10 cellular contexts compared by ENCODE assay signal in the genomic region with DNA sequence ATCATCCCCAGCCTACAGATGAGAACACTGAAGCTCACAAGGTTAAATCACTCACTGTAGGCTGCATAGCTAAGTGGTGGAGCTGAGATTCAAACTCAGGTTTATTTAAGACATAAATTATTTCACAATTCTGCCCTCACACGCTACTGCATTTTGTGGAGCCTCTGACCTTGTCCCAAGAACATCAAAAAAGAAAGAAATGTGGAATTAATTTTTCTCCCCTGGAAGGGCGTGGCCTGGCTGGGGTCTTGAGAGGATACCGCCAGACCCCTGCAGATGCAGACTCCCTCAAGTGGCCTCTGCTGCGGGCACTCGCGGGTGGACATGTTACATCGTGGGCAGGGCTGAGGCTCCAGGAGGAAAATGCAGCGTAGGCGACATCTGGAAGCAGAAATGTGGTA. TPM values are rescaled to one million over a fixed set of nuclear protein-coding genes. Genes with fewer than 3 reads are reported as not detected.
DNase-seq lines count a peak whose midpoint lies in the region; ATAC-seq and TF ChIP-seq lines count a peak whose summit lies in the region.
"Had no signal": no experiment of that assay in that cellular context is flagged by ENCODE, and none has a peak within 500 bp of the region (broad histone marks: within the 10 kb centered on the region; RNA-seq: fewer than 3 reads in every experiment).

No MANE protein-coding gene starts in this region.

- H3K4me3 Mint-ChIP-seq in immature natural killer cell = peak overlapping the region in 1 of 5 donors; percentile 33

- peaks cover 38% of the 10 kb centered on the region for H3K79me1 ChIP-seq in trophoblast cell (ENCODE audit: low read length)

- H3K36me3 Mint-ChIP-seq in immature natural killer cell = peaks cover 0 to 4% (median 0%) of the 10 kb centered on the region in 3 donors

- no peak overlapping the region for H3K9ac ChIP-seq in trophoblast cell (ENCODE audit: low read length)

- H3K36me3 ChIP-seq in esophagus muscularis mucosa (no peaks in the 10 kb centered on the region), trophoblast cell (ENCODE audit: control insufficient read depth in 1 of 2, insufficient read depth in 2 of 2, low read length in 2 of 2) (no peaks in the 10 kb centered on the region)
- H3K36me3 ChIP-seq: neutrophil had no signal

- 9% methylated on average over 9 of the region's 9 CpGs for WGBS in esophagus muscularis mucosa
- no CpG with 5 or more reads among the region's 9 CpGs for WGBS in trophoblast cell (ENCODE audit: extremely low coverage, insufficient coverage, insufficient read length)

- peak overlapping the region; percentile 83 for H2BK120ac ChIP-seq in trophoblast cell (ENCODE audit: insufficient read depth, low read length, poor library complexity)

- DNase-seq in AG09309 (ENCODE audit: low read depth) (peak; percentile 57), NCI-H226 (peak; percentile 21), esophagus muscularis mucosa (ENCODE audit: extremely low spot score) (no peak), trophoblast cell (peak in 1 of 2 donors; percentile 83), erythroblast (lab: John Stamatoyannopoulos, UW) (no peak), NK-92 (lab: John Stamatoyannopoulos, UW; ENCODE audit: unreplicated experiment) (no peak), immature natural killer cell (no peak)

- H2AFZ ChIP-seq in trophoblast cell (ENCODE audit: insufficient read depth, low read length, poor library complexity) = no peak overlapping the region

- no peak overlapping the region for H3K27ac Mint-ChIP-seq in immature natural killer cell
- H3K27ac Mint-ChIP-seq: activated T-helper 2 cell treated with anti-CD3 and anti-CD28 coated beads, Interferon-gamma antibody, Interleukin-2, Interleukin-4, amounts not matched to agents 10 μg/mL and 5 μg/mL and 100 μg/mL, durations not matched to agents 14 hours and 24 hours and 36 hours had no signal

- no peak for ATAC-seq in HG03520 (IDR thresholded peaks at IDR 0.05; ENCODE audit: unreplicated experiment)

- H3K27ac ChIP-seq in esophagus muscularis mucosa (replicated peaks in 1 of 4) (peak overlapping the region; percentile 78 to 91 (median 86)), trophoblast cell (ENCODE audit: low read depth, low read length) (peak overlapping the region; percentile 95)
- H3K27ac ChIP-seq: neutrophil had no signal

- H3K4me1 Mint-ChIP-seq in immature natural killer cell = peaks cover 37 to 39% of the 10 kb centered on the region in 2 donors

- H3K4me1 ChIP-seq in esophagus muscularis mucosa (peaks cover 38 to 100% (median 95%) of the 10 kb centered on the region in 4 donors), trophoblast cell (ENCODE audit: control insufficient read depth in 1 of 2, insufficient read depth in 2 of 2, low read length in 2 of 2) (peaks cover 36 to 41% of the 10 kb centered on the region in 2 experiments)

- H3K9me3 ChIP-seq in esophagus muscularis mucosa (no peaks in the 10 kb centered on the region), trophoblast cell (ENCODE audit: insufficient read depth, low read depth, low read length) (no peaks in the 10 kb centered on the region)
- H3K9me3 ChIP-seq: neutrophil had no signal

- H3K4ac ChIP-seq in trophoblast cell (ENCODE audit: low read depth, low read length) = no peak overlapping the region

- TF ChIP-seq EP300 in esophagus muscularis mucosa (IDR thresholded peaks at IDR 0.05) = no peak

- H2AK5ac ChIP-seq in trophoblast cell (ENCODE audit: low read length) = no peak overlapping the region

- H4K91ac ChIP-seq in trophoblast cell (ENCODE audit: low read depth, low read length) = peak overlapping the region; percentile 67

- H3K27me3 Mint-ChIP-seq in immature natural killer cell (ENCODE audit: low read depth in 3 of 3) = peaks cover 34 to 54% (median 50%) of the 10 kb centered on the region in 3 donors

- intact Hi-C loops in esophagus muscularis mucosa (cut with DNase I) = no loop called here

- no peak overlapping the region for H3K23ac ChIP-seq in trophoblast cell (ENCODE audit: low read length)

- H4K12ac ChIP-seq in trophoblast cell (ENCODE audit: low read depth, low read length) = no peak overlapping the region

- peak overlapping the region; percentile 22 for H3K4me2 ChIP-seq in trophoblast cell (ENCODE audit: low read length)

- no peak overlapping the region for H3K18ac ChIP-seq in trophoblast cell (ENCODE audit: low read length)

- no peaks in the 10 kb centered on the region for H3K27me3 ChIP-seq in esophagus muscularis mucosa
- no peaks in the 10 kb centered on the region for H3K27me3 ChIP-seq in trophoblast cell (ENCODE audit: insufficient read depth, low read length)

- peak overlapping the region; percentile 57 for H4K8ac ChIP-seq in trophoblast cell (ENCODE audit: low read depth, low read length)

- peaks cover under 1% of the 10 kb centered on the region for H3K79me2 ChIP-seq in trophoblast cell (ENCODE audit: control insufficient read depth, insufficient read depth, low read length, poor library complexity)

- peak overlapping the region; percentile 7 for H3K4me3 ChIP-seq in AG09309 (ENCODE audit: control insufficient read depth, low read depth, low read length)
- H3K4me3 ChIP-seq in esophagus muscularis mucosa = peak overlapping the region in 3 of 4 donors; percentile 11 to 47 (median 45)
- H3K4me3 ChIP-seq in trophoblast cell (ENCODE audit: low read depth, low read length) = no peak overlapping the region

- TF ChIP-seq POLR2A in esophagus muscularis mucosa (IDR thresholded peaks at IDR 0.05; ENCODE audit: low read depth) (no peak), erythroblast (IDR thresholded peaks at IDR 0.05; ENCODE audit: low read length) (no peak)

- peak overlapping the region; percentile 85 for H2BK5ac ChIP-seq in trophoblast cell (ENCODE audit: low read depth, low read length, poor library complexity)

- peak overlapping the region; percentile 43 for H3K14ac ChIP-seq in trophoblast cell (ENCODE audit: low read length)

- H2BK12ac ChIP-seq in trophoblast cell (ENCODE audit: low read length) = peak overlapping the region; percentile 79

- TF ChIP-seq CTCF in AG09309 (IDR thresholded peaks at IDR 0.05; ENCODE audit: control insufficient read depth, insufficient read depth, low read depth, low read length, missing control alignments) = no peak
- no peak for TF ChIP-seq CTCF in esophagus muscularis mucosa (IDR thresholded peaks at IDR 0.05)

- no peaks in the 10 kb centered on the region for H3K9me3 Mint-ChIP-seq in immature natural killer cell
- H3K9me3 Mint-ChIP-seq: activated T-helper 2 cell treated with anti-CD3 and anti-CD28 coated beads, Interferon-gamma antibody, Interleukin-2, Interleukin-4, amounts not matched to agents 10 μg/mL and 5 μg/mL and 100 μg/mL, durations not matched to agents 14 hours and 24 hours and 36 hours had no signal

RNA-seq across cellular contexts. Expression of a gene that starts 40.6 kb away (rescaled TPM):
- total RNA-seq in esophagus muscularis mucosa = 100 to 1,000 TPM in 2 of 4 donors, 10 to 100 TPM in 2; 62.0 to 151 (median 109) TPM
- 3.7 and 4.1 TPM in 2 replicates for polyA plus RNA-seq in trophoblast cell (2013)
- under 1 TPM; 0.29 to 0.66 (median 0.30) TPM for polyA plus RNA-seq in immature natural killer cell

Comparison
In these comparisons a context has a peak if more than half of its experiments do, and no peak if none do; other contexts are left out.
1. DNase-seq: peak in AG09309 (single experiment) and NCI-H226 (single experiment); none in esophagus muscularis mucosa (single experiment), erythroblast (0 of 2), NK-92 (single experiment) and immature natural killer cell (0 of 3).